In the genomic region with DNA sequence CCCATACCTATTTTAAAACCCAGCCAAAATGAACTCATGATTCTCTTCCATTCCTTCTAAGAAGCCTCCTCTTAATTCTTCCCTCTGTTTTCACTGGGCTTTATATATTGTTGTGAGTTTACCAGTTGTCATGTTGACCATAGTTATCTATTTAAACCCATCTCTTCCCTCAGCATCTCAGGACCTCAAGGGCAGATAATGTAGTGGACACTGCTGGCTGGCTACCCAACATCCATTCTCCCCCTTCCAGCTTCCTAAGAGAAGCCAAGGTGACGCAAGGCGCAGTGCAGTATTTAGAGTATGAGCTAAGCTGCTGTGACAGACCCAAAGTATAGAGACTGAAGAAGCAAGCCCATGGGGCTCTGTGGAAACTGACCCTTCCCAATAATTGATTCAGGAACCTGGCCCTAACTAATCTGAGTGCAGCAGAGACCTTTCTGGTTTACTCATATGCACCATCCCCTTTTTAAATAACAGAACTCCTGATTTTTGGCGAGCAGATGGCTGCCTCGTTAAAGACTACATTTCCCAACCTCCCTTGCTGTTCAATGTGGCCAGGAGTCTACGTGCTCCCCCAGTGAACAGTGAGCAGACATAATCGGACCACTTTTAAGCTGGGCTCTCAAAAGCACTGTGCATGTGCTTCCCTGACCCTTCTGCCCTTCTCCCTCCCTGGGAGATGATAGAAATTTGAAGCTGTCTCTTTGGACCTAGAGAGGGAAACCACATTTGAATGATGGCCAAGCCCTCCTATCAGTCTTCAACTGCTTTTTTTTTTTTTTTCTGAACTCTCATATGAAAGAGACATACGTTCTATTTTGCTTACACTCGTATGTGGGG, we compare ENCODE assay signal across 11 cellular contexts. TPM values are rescaled to one million over a fixed set of nuclear protein-coding genes. Genes with fewer than 3 reads are reported as not detected.
DNase-seq lines count a peak whose midpoint lies in the region; ATAC-seq and TF ChIP-seq lines count a peak whose summit lies in the region.
"Had no signal": no experiment of that assay in that cellular context is flagged by ENCODE, and none has a peak within 500 bp of the region (broad histone marks: within the 10 kb centered on the region; RNA-seq: fewer than 3 reads in every experiment).

No MANE protein-coding gene starts in this region.

- no peaks in the 10 kb centered on the region for H4K20me1 ChIP-seq in Loucy (ENCODE audit: insufficient read depth, low read length, poor library complexity, severe bottlenecking)

- no peaks in the 10 kb centered on the region for H3K9me2 ChIP-seq in Loucy (replicated peaks; ENCODE audit: low read depth, low read length)

- H3K4me2 ChIP-seq in Loucy (ENCODE audit: low read depth, low read length, poor library complexity, severe bottlenecking) = no peak overlapping the region

- no peaks in the 10 kb centered on the region for H3F3A ChIP-seq in Loucy (ENCODE audit: low read depth)

- no peak overlapping the region for H3K9ac ChIP-seq in Loucy (ENCODE audit: low read depth, low read length, poor library complexity, severe bottlenecking)

- H3K36me3 ChIP-seq in Loucy (ENCODE audit: insufficient read depth, low read length) = no peaks in the 10 kb centered on the region
- no peaks in the 10 kb centered on the region for H3K36me3 ChIP-seq in left lung
- no peaks in the 10 kb centered on the region for H3K36me3 ChIP-seq in ovary

- ATAC-seq in left lung = peak; percentile 4
- no peak for ATAC-seq in stimulated activated memory B cell treated with anti-CD40 and anti-IgM and Interleukin-4, amounts not matched to agents 10 μg/mL and 1 μg/mL and 100 μg/mL, for 72 hours

- TF ChIP-seq CTCF in Loucy (conservative IDR thresholded peaks at IDR 0.05; ENCODE audit: low read length) (no peak), astrocyte of the spinal cord (IDR thresholded peaks at IDR 0.05; ENCODE audit: low read depth, low read length) (no peak), left lung (IDR thresholded peaks at IDR 0.05) (no peak), ovary (IDR thresholded peaks at IDR 0.05) (no peak)

- H3K36me3 Mint-ChIP-seq in stimulated activated memory B cell treated with anti-CD40 and anti-IgM and Interleukin-4, amounts not matched to agents 10 μg/mL and 1 μg/mL and 100 μg/mL, for 72 hours = no peaks in the 10 kb centered on the region

- WGBS in ovary, 3 donors = 53 to 54% (median 53%) methylated on average over 8 of the region's 8 CpGs

- no peak overlapping the region for H3K4me3 Mint-ChIP-seq in stimulated activated memory B cell treated with anti-CD40 and anti-IgM and Interleukin-4, amounts not matched to agents 10 μg/mL and 1 μg/mL and 100 μg/mL, for 72 hours

- H3K27me3 Mint-ChIP-seq in stimulated activated memory B cell treated with anti-CD40 and anti-IgM and Interleukin-4, amounts not matched to agents 10 μg/mL and 1 μg/mL and 100 μg/mL, for 72 hours = peaks cover 50% of the 10 kb centered on the region

- peak overlapping the region in 1 of 2 donors; percentile 33 for H3K27ac ChIP-seq in left lung
- H3K27ac ChIP-seq in ovary = no peak overlapping the region

- H3K4me3 ChIP-seq in Loucy (ENCODE audit: low read length, poor library complexity, severe bottlenecking) (no peak overlapping the region), astrocyte of the spinal cord (ENCODE audit: low read depth, low read length) (no peak overlapping the region), left lung (no peak overlapping the region), ovary (no peak overlapping the region)

- no peaks in the 10 kb centered on the region for H3K79me2 ChIP-seq in Loucy (ENCODE audit: insufficient read depth, low read length)

- intact Hi-C loops in left lung (cut with DNase I) = loop anchor here in 1 of 2 donors (10.0 kb wide), 1 partner anchor 55 kb away; no protein-coding TSS in a partner anchor
- intact Hi-C loops in ovary (cut with DNase I) = no loop called here

- no peak for TF ChIP-seq EP300 in ovary (IDR thresholded peaks at IDR 0.05)

- H3K9me3 ChIP-seq in Loucy (ENCODE audit: insufficient read depth, low read depth, low read length) = no peaks in the 10 kb centered on the region
- H3K9me3 ChIP-seq in left lung = no peaks in the 10 kb centered on the region
- no peaks in the 10 kb centered on the region for H3K9me3 ChIP-seq in ovary

- H3K4me1 Mint-ChIP-seq in stimulated activated memory B cell treated with anti-CD40 and anti-IgM and Interleukin-4, amounts not matched to agents 10 μg/mL and 1 μg/mL and 100 μg/mL, for 72 hours = no peaks in the 10 kb centered on the region

- H3K27me3 ChIP-seq in Loucy (ENCODE audit: insufficient read depth, low read length, poor library complexity, severe bottlenecking) = no peaks in the 10 kb centered on the region
- no peaks in the 10 kb centered on the region for H3K27me3 ChIP-seq in left lung
- H3K27me3 ChIP-seq in ovary = no peaks in the 10 kb centered on the region

- no peak for TF ChIP-seq POLR2A in ovary (IDR thresholded peaks at IDR 0.05)

- in situ Hi-C loops in astrocyte of the spinal cord (cut with HindIII; ENCODE audit: low sequenced_read_pairs) = no loop called here

- H3K27ac Mint-ChIP-seq in stimulated activated memory B cell treated with anti-CD40 and anti-IgM and Interleukin-4, amounts not matched to agents 10 μg/mL and 1 μg/mL and 100 μg/mL, for 72 hours = no peak overlapping the region

- H2AFZ ChIP-seq in Loucy (ENCODE audit: low read length) = peak overlapping the region; percentile 54

- H3K9me3 Mint-ChIP-seq in stimulated activated memory B cell treated with anti-CD40 and anti-IgM and Interleukin-4, amounts not matched to agents 10 μg/mL and 1 μg/mL and 100 μg/mL, for 72 hours = no peaks in the 10 kb centered on the region

- H3K4me1 ChIP-seq in Loucy (ENCODE audit: insufficient read depth, low read length, poor library complexity, severe bottlenecking) = no peaks in the 10 kb centered on the region
- H3K4me1 ChIP-seq in left lung = no peaks in the 10 kb centered on the region
- no peaks in the 10 kb centered on the region for H3K4me1 ChIP-seq in ovary (ENCODE audit: insufficient read depth)

- peak; percentile 7 for DNase-seq in DMS 273 treated with DMSO at 0.1 percent for 48 hours (lab: John Stamatoyannopoulos, UW)
- peak; percentile 72 for DNase-seq in astrocyte of the spinal cord (ENCODE audit: low read depth, low spot score)
- no peak for DNase-seq in left lung
- DNase-seq in SKM-1 treated with dmso at 0.1 percent for 144 hours (lab: John Stamatoyannopoulos, UW; ENCODE audit: unreplicated experiment) = no peak
- no peak for DNase-seq in ovary
- DNase-seq in Ammon's horn (ENCODE audit: low spot score) = no peak
- DNase-seq: COR-L47; small intestine; stimulated activated naive CD4-positive, alpha-beta T cell had no signal

RNA-seq across cellular contexts. Expression of a gene that starts 28.1 kb away (rescaled TPM):
- total RNA-seq in left lung (10 to 100 TPM; 40.5 to 59.3 TPM), ovary (10 to 100 TPM in 3 of 7 donors, 1 to 10 TPM in 4; 1.7 to 63.0 (median 5.2) TPM)
- 10 to 100 TPM in 1 of 2 donors, 1 to 10 TPM in 1; 7.5 to 25.9 TPM for polyA plus RNA-seq in ovary

Comparison
In these comparisons a context has a peak if more than half of its experiments do, and no peak if none do; other contexts are left out.
1. DNase-seq: peak in DMS 273 treated with DMSO at 0.1 percent for 48 hours (single experiment) and astrocyte of the spinal cord (single experiment); none in left lung (0 of 2), SKM-1 treated with dmso at 0.1 percent for 144 hours (single experiment), ovary (0 of 5) and Ammon's horn (single experiment).